ENCODE assay signal across 18 cellular contexts in the genomic region with DNA sequence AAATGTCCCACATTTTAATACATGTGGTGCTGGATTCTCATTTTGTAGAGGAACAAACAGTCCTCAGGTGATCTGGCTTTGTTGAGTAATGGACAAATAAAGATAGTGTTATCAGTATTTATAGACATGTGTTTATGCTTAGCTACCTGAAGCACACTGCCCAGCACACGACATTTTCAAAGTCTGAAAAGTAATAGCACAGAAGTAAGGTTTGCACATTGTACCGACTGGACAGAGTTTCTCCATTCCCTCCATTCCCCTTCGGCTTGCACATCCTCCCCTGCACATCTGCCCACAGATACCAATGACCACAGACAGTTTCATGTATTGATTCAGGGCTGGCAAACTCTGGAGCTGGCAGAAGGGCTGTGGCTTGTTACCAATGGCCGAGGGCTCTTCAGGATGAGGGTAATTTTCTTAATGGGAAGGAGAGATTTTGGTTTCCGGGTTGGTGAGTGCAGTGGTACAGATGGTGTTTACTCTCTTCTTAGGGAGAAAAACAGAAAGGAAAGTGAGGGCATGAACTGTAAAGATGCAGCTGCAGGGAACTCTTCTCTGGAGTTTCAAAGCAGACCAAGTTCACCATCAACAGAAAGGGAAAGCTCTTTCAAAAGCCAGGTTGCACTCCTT. TPM values are rescaled to one million over a fixed set of nuclear protein-coding genes. Genes with fewer than 3 reads are reported as not detected.
DNase-seq lines count a peak whose midpoint lies in the region; ATAC-seq and TF ChIP-seq lines count a peak whose summit lies in the region.
"Had no signal": no experiment of that assay in that cellular context is flagged by ENCODE, and none has a peak within 500 bp of the region (broad histone marks: within the 10 kb centered on the region; RNA-seq: fewer than 3 reads in every experiment).

No MANE protein-coding gene starts in this region.

- H3K36me3 ChIP-seq in gastroesophageal sphincter, result no peaks in the 10 kb centered on the region

- no peaks in the 10 kb centered on the region for H3K9me3 Mint-ChIP-seq in type B pancreatic cell
- H3K9me3 Mint-ChIP-seq: effector memory CD8-positive, alpha-beta T cell had no signal

- TF ChIP-seq CTCF in gastroesophageal sphincter (IDR thresholded peaks at IDR 0.05), result no peak
- no peak for TF ChIP-seq CTCF in type B pancreatic cell (conservative IDR thresholded peaks at IDR 0.05)

- H3K9me3 ChIP-seq in gastroesophageal sphincter, result no peaks in the 10 kb centered on the region

- peak; percentile 58 for DNase-seq in NCI-H2107 treated with DMSO at 0.1 percent for 48 hours (lab: John Stamatoyannopoulos, UW; ENCODE audit: unreplicated experiment)
- DNase-seq in NCI-H2107 (lab: John Stamatoyannopoulos, UW), result no peak
- peak; percentile 50 for DNase-seq in NCI-H748 (lab: John Stamatoyannopoulos, UW; ENCODE audit: unreplicated experiment)
- no peak for DNase-seq in type B pancreatic cell (ENCODE audit: extremely low spot score, unreplicated experiment)
- no peak for DNase-seq in activated T-cell treated with anti-CD3 and anti-CD28 coated beads for 4 hours
- no peak for DNase-seq in NCI-H526 (lab: John Stamatoyannopoulos, UW)
- DNase-seq in cerebellar nuclear complex (lab: John Stamatoyannopoulos, UW), result no peak
- DNase-seq: activated CD8-positive, alpha-beta T cell treated with anti-CD3 and anti-CD28 coated beads, Interleukin-2, amount 10 ng/mL, durations not matched to agents 7 days and 5 days; activated gamma-delta T cell; effector memory CD8-positive, alpha-beta T cell; GOT3; head of caudate nucleus; occipital lobe had no signal

- peaks cover 22% of the 10 kb centered on the region for H3K27me3 Mint-ChIP-seq in type B pancreatic cell

- TF ChIP-seq POLR2A in gastroesophageal sphincter (IDR thresholded peaks at IDR 0.05), result no peak

- TF ChIP-seq EP300 in gastroesophageal sphincter (IDR thresholded peaks at IDR 0.05), result no peak

- H3K4me1 ChIP-seq in gastroesophageal sphincter, result peaks cover 0 to 3% (median 0%) of the 10 kb centered on the region in 3 donors

- no peaks in the 10 kb centered on the region for H3K27me3 ChIP-seq in gastroesophageal sphincter

- no peak for ATAC-seq in gastroesophageal sphincter
- ATAC-seq: activated CD8-positive, alpha-beta T cell treated with anti-CD3 and anti-CD28 coated beads, Interleukin-2, amount 10 ng/mL, durations not matched to agents 7 days and 5 days; effector memory CD8-positive, alpha-beta T cell had no signal

- peak overlapping the region; percentile 32 to 59 (median 40) for H3K27ac ChIP-seq in gastroesophageal sphincter

- peak overlapping the region; percentile 46 to 77 for H3K4me3 ChIP-seq in gastroesophageal sphincter

- peak overlapping the region; percentile 70 for H3K4me3 Mint-ChIP-seq in type B pancreatic cell
- H3K4me3 Mint-ChIP-seq: activated CD8-positive, alpha-beta T cell treated with anti-CD3 and anti-CD28 coated beads, Interleukin-2, amount 10 ng/mL, durations not matched to agents 7 days and 5 days; effector memory CD8-positive, alpha-beta T cell had no signal

- 13 to 44% methylated on average over 2 to 5 of the region's 5 CpGs for WGBS in gastroesophageal sphincter (ENCODE audit: low coverage in 1 of 2), 2 donors

- H3K36me3 Mint-ChIP-seq in type B pancreatic cell, result no peaks in the 10 kb centered on the region

- peaks cover 9% of the 10 kb centered on the region for H3K4me1 Mint-ChIP-seq in type B pancreatic cell (ENCODE audit: unreplicated experiment)

- no peak overlapping the region for H3K27ac Mint-ChIP-seq in type B pancreatic cell
- H3K27ac Mint-ChIP-seq: activated CD8-positive, alpha-beta T cell treated with anti-CD3 and anti-CD28 coated beads, Interleukin-2, amount 10 ng/mL, durations not matched to agents 7 days and 5 days; effector memory CD8-positive, alpha-beta T cell had no signal

RNA-seq across cellular contexts. Expression of gene GRPR, which starts 2.3 kb away (rescaled TPM):
- total RNA-seq in gastroesophageal sphincter (10 to 100 TPM in 3 of 4 donors, 1 to 10 TPM in 1; 3.2 to 39.5 (median 16.0) TPM), type B pancreatic cell (ENCODE audit: low replicate concordance) (3.4 and 9.8 TPM in 2 replicates)
- total RNA-seq: activated CD8-positive, alpha-beta T cell treated with anti-CD3 and anti-CD28 coated beads, Interleukin-2, amount 10 ng/mL, durations not matched to agents 7 days and 5 days; Daoy; T-helper 2 cell treated with Interferon-gamma antibody and Interleukin-4, amounts not matched to agents 100 ng/mL and 5 ng/mL, for 36 hours had no signal

RNA-seq across cellular contexts. Expression of gene MAGEB17, which starts 41.6 kb away (rescaled TPM):
- total RNA-seq in gastroesophageal sphincter (1 to 10 TPM in 3 of 4 donors, not detected in 1; 1.4 to 2.4 (median 1.9) TPM), type B pancreatic cell (ENCODE audit: low replicate concordance) (0.26 TPM in 1 of 2 replicates, not detected in the other)
- total RNA-seq: activated CD8-positive, alpha-beta T cell treated with anti-CD3 and anti-CD28 coated beads, Interleukin-2, amount 10 ng/mL, durations not matched to agents 7 days and 5 days; Daoy; lung microvascular endothelial cell; T-helper 2 cell treated with Interferon-gamma antibody and Interleukin-4, amounts not matched to agents 100 ng/mL and 5 ng/mL, for 36 hours; urinary bladder had no signal

Comparison
In these comparisons a context has a peak if more than half of its experiments do, and no peak if none do; other contexts are left out.
1. DNase-seq: peak in NCI-H2107 treated with DMSO at 0.1 percent for 48 hours (single experiment) and NCI-H748 (single experiment); none in NCI-H2107 (single experiment), type B pancreatic cell (single experiment), activated T-cell treated with anti-CD3 and anti-CD28 coated beads for 4 hours (single experiment), NCI-H526 (0 of 2) and cerebellar nuclear complex (0 of 2).